Comparison of ENCODE assay signal across 20 cellular contexts in the genomic region with DNA sequence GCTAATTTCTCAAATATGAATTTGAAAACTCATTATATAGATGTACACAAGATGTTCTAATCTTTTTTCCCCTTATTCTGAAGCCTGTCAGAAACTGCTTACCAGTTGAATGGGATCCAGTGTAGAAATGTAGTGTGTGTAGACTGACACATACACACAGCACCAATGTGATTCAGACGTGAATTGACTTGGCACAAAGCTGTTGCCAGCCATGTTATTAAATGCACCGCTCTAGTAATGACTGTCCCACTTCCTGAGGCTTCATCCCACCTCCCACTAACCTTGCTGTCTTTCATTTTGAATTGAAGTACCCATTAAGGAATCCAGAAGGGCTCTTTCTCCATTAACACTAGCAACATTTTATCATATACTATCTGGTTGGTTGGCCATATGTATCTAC.
"Had no signal": no experiment of that assay in that cellular context is flagged by ENCODE, and none has a peak within 500 bp of the region (broad histone marks: within the 10 kb centered on the region; RNA-seq: fewer than 3 reads in every experiment).

No MANE protein-coding gene starts in this region.

- H3K9me3 Mint-ChIP-seq: neural crest cell; stimulated activated memory B cell treated with anti-CD40 and anti-IgM and Interleukin-4, amounts not matched to agents 10 μg/mL and 1 μg/mL and 100 μg/mL, for 72 hours; T-helper 2 cell treated with Interferon-gamma antibody and Interleukin-4, amounts not matched to agents 5 μg/mL and 100 μg/mL, for 36 hours had no signal

- H3K4me1 Mint-ChIP-seq: neural crest cell; stimulated activated memory B cell treated with anti-CD40 and anti-IgM and Interleukin-4, amounts not matched to agents 10 μg/mL and 1 μg/mL and 100 μg/mL, for 72 hours had no signal

- H3K4me3 Mint-ChIP-seq: neural crest cell; stimulated activated memory B cell treated with anti-CD40 and anti-IgM and Interleukin-4, amounts not matched to agents 10 μg/mL and 1 μg/mL and 100 μg/mL, for 72 hours; T-helper 2 cell treated with Interferon-gamma antibody and Interleukin-4, amounts not matched to agents 5 μg/mL and 100 μg/mL, for 36 hours had no signal

- H3K27me3 Mint-ChIP-seq: stimulated activated memory B cell treated with anti-CD40 and anti-IgM and Interleukin-4, amounts not matched to agents 10 μg/mL and 1 μg/mL and 100 μg/mL, for 72 hours had no signal

- H3K36me3 ChIP-seq: breast epithelium, gastroesophageal sphincter, left ventricle myocardium inferior, sigmoid colon, suprapubic skin, tibial nerve had no signal

- ATAC-seq: gastroesophageal sphincter; psoas muscle; stimulated activated memory B cell treated with anti-CD40 and anti-IgM and Interleukin-4, amounts not matched to agents 10 μg/mL and 1 μg/mL and 100 μg/mL, for 72 hours had no signal

- H3K4me1 ChIP-seq: breast epithelium, gastroesophageal sphincter, left ventricle myocardium inferior, parathyroid adenoma, psoas muscle, sigmoid colon, suprapubic skin, tibial nerve had no signal

- H3K36me3 Mint-ChIP-seq: stimulated activated memory B cell treated with anti-CD40 and anti-IgM and Interleukin-4, amounts not matched to agents 10 μg/mL and 1 μg/mL and 100 μg/mL, for 72 hours had no signal

- H3K27ac Mint-ChIP-seq: stimulated activated memory B cell treated with anti-CD40 and anti-IgM and Interleukin-4, amounts not matched to agents 10 μg/mL and 1 μg/mL and 100 μg/mL, for 72 hours; T-helper 2 cell treated with Interferon-gamma antibody and Interleukin-4, amounts not matched to agents 5 μg/mL and 100 μg/mL, for 36 hours had no signal

- H3K9me3 ChIP-seq: breast epithelium, gastroesophageal sphincter, left ventricle myocardium inferior, psoas muscle, sigmoid colon, suprapubic skin, tibial nerve had no signal

- H3K27me3 ChIP-seq: breast epithelium, gastroesophageal sphincter, hepatocyte, sigmoid colon, suprapubic skin, tibial nerve had no signal

- DNase-seq: activated CD4-positive, alpha-beta T cell treated with anti-CD3 and anti-CD28 coated beads, Interleukin-2, amount 50 U/mL, for 1 hour; activated CD4-positive, CD25-positive, alpha-beta regulatory T cell; activated gamma-delta T cell treated with Interleukin-2 at 50 U/mL for 16 hours; central memory CD4-positive, alpha-beta T cell; islet precursor cell; left ventricle myocardium inferior; occipital lobe; psoas muscle; SHP77 treated with DMSO at 0.1 percent for 48 hours; sigmoid colon; small intestine had no signal

- H3K4me3 ChIP-seq: breast epithelium, gastroesophageal sphincter, hepatocyte, left ventricle myocardium inferior, psoas muscle, sigmoid colon, suprapubic skin, tibial nerve had no signal

- H3K27ac ChIP-seq: breast epithelium, gastroesophageal sphincter, hepatocyte, left ventricle myocardium inferior, parathyroid adenoma, psoas muscle, sigmoid colon, suprapubic skin, tibial nerve had no signal
